28 cellular contexts compared by ENCODE assay signal in genomic region chr11:103491777-103492176, GRCh38.
DNase-seq lines count a peak whose midpoint lies in the region; ATAC-seq and TF ChIP-seq lines count a peak whose summit lies in the region.
"Had no signal": no experiment of that assay in that cellular context is flagged by ENCODE, and none has a peak within 500 bp of the region (broad histone marks: within the 10 kb centered on the region; RNA-seq: fewer than 3 reads in every experiment).

No MANE protein-coding gene starts in this region.

- H2AFZ ChIP-seq in PC-3 (ENCODE audit: low read length), result no peak overlapping the region

- H3K27ac Mint-ChIP-seq in endodermal cell, result peak overlapping the region; percentile 70
- no peak overlapping the region for H3K27ac Mint-ChIP-seq in activated naive CD4-positive, alpha-beta T cell treated with anti-CD3 and anti-CD28 coated beads, Interleukin-2, amount 50 U/mL, for 72 hours
- H3K27ac Mint-ChIP-seq: activated CD4-positive, alpha-beta memory T cell treated with anti-CD3 and anti-CD28 coated beads, Interleukin-2, amount 10 ng/mL, durations not matched to agents 7 days and 5 days; activated naive CD4-positive, alpha-beta T cell treated with anti-CD3 and anti-CD28 coated beads, Interleukin-2, amount 10 ng/mL, durations not matched to agents 7 days and 5 days; activated T-helper 1 cell treated with anti-CD3 and anti-CD28 coated beads, Interleukin-12 subunit alpha, Interleukin-12 subunit beta, Interleukin-2, Interleukin-4 antibody, amounts not matched to agents 30 ng/mL and 10 ng/mL and 1 ng/mL, durations not matched to agents 14 hours and 24 hours and 36 hours; brain; CD8-positive, alpha-beta T cell; nephron; stimulated activated effector memory CD8-positive, alpha-beta T cell treated with anti-CD3 and anti-CD28 coated beads, Interleukin-12 subunit alpha, Interleukin-12 subunit beta, amount 100 ng/mL, for 72 hours; T-helper 1 cell treated with Interleukin-12 subunit alpha and Interleukin-12 subunit beta and Interleukin-4 antibody, amounts not matched to agents 30 μg/mL and 1 μg/mL, for 36 hours had no signal

- H3K4me3 Mint-ChIP-seq in endodermal cell, result no peak overlapping the region
- H3K4me3 Mint-ChIP-seq: activated CD4-positive, alpha-beta memory T cell treated with anti-CD3 and anti-CD28 coated beads, Interleukin-2, amount 10 ng/mL, durations not matched to agents 7 days and 5 days; activated naive CD4-positive, alpha-beta T cell treated with anti-CD3 and anti-CD28 coated beads, Interleukin-2, amount 10 ng/mL, durations not matched to agents 7 days and 5 days; activated T-helper 1 cell treated with anti-CD3 and anti-CD28 coated beads, Interleukin-12 subunit alpha, Interleukin-12 subunit beta, Interleukin-2, Interleukin-4 antibody, amounts not matched to agents 30 ng/mL and 10 ng/mL and 1 ng/mL, durations not matched to agents 14 hours and 24 hours and 36 hours; brain; CD8-positive, alpha-beta T cell; nephron; stimulated activated effector memory CD8-positive, alpha-beta T cell treated with anti-CD3 and anti-CD28 coated beads, Interleukin-12 subunit alpha, Interleukin-12 subunit beta, amount 100 ng/mL, for 72 hours; T-helper 1 cell treated with Interleukin-12 subunit alpha and Interleukin-12 subunit beta and Interleukin-4 antibody, amounts not matched to agents 30 μg/mL and 1 μg/mL, for 36 hours had no signal

- H3K4me1 ChIP-seq in PC-3 (ENCODE audit: insufficient read depth, low read length) (peaks cover 18% of the 10 kb centered on the region), endodermal cell (ENCODE audit: control insufficient read depth, insufficient read depth, low read length) (no peaks in the 10 kb centered on the region)
- H3K4me1 ChIP-seq: BE2C, upper lobe of left lung had no signal

- H3K4me3 ChIP-seq in H7 (ENCODE audit: insufficient read depth, low read depth, low read length), result no peak overlapping the region
- no peak overlapping the region for H3K4me3 ChIP-seq in PC-3 (ENCODE audit: low read length)
- no peak overlapping the region for H3K4me3 ChIP-seq in endodermal cell (ENCODE audit: low read length)
- H3K4me3 ChIP-seq: GM12878, upper lobe of left lung had no signal

- no TSS peak for BruUV-seq in PC-3 (replicated peaks; lab: Mats Ljungman, UMichigan)

- H3K79me2 ChIP-seq in PC-3 (ENCODE audit: low read length), result no peaks in the 10 kb centered on the region

- H3K9me2 ChIP-seq in PC-3 (replicated peaks; ENCODE audit: low read length), result no peaks in the 10 kb centered on the region
- H3K9me2 ChIP-seq: SK-N-SH had no signal

- TF ChIP-seq CTCF in PC-3 (conservative IDR thresholded peaks at IDR 0.05; ENCODE audit: low read depth, low read length), result no peak
- TF ChIP-seq CTCF in endodermal cell (conservative IDR thresholded peaks at IDR 0.05), result no peak

- H3K9ac ChIP-seq in PC-3 (ENCODE audit: low read length), result no peak overlapping the region
- no peak overlapping the region for H3K9ac ChIP-seq in endodermal cell (ENCODE audit: extremely low read depth, low read length, poor library complexity, severe bottlenecking)
- H3K9ac ChIP-seq: SK-N-SH had no signal

- ATAC-seq in PC-3 (no peak), left lobe of liver (no peak), GM18498 (IDR thresholded peaks at IDR 0.05; ENCODE audit: unreplicated experiment) (no peak)
- ATAC-seq in activated naive CD4-positive, alpha-beta T cell treated with anti-CD3 and anti-CD28 coated beads, Interleukin-2, amount 50 U/mL, for 72 hours, result no peak
- ATAC-seq: CD8-positive, alpha-beta T cell; GM12878; stimulated activated effector memory CD8-positive, alpha-beta T cell treated with anti-CD3 and anti-CD28 coated beads, Interleukin-12 subunit alpha, Interleukin-12 subunit beta, amount 100 ng/mL, for 72 hours had no signal

- peaks cover 17% of the 10 kb centered on the region for H3K9me3 Mint-ChIP-seq in endodermal cell
- H3K9me3 Mint-ChIP-seq in activated naive CD4-positive, alpha-beta T cell treated with anti-CD3 and anti-CD28 coated beads, Interleukin-2, amount 50 U/mL, for 72 hours, result peaks cover 0 to 5% of the 10 kb centered on the region in 2 donors
- H3K9me3 Mint-ChIP-seq: activated naive CD4-positive, alpha-beta T cell treated with anti-CD3 and anti-CD28 coated beads, Interleukin-2, amount 10 ng/mL, durations not matched to agents 7 days and 5 days; CD8-positive, alpha-beta T cell; nephron; stimulated activated effector memory CD8-positive, alpha-beta T cell treated with anti-CD3 and anti-CD28 coated beads, Interleukin-12 subunit alpha, Interleukin-12 subunit beta, amount 100 ng/mL, for 72 hours had no signal

- H3K27ac ChIP-seq in PC-3 (ENCODE audit: low read length), result no peak overlapping the region
- H3K27ac ChIP-seq in endodermal cell (ENCODE audit: low read depth, low read length), result no peak overlapping the region
- H3K27ac ChIP-seq: upper lobe of left lung had no signal

- no peak overlapping the region for H3K4me2 ChIP-seq in PC-3 (ENCODE audit: low read length)
- H3K4me2 ChIP-seq: SK-N-SH had no signal

- no peaks in the 10 kb centered on the region for H3K27me3 Mint-ChIP-seq in endodermal cell (ENCODE audit: insufficient read depth)
- H3K27me3 Mint-ChIP-seq: activated naive CD4-positive, alpha-beta T cell treated with anti-CD3 and anti-CD28 coated beads, Interleukin-2, amount 10 ng/mL, durations not matched to agents 7 days and 5 days; brain had no signal

- POLR2A ChIA-PET in PC-3 (lab: Charles Lee; ENCODE audit: unreplicated experiment), result no interaction called here

- peaks cover 5% of the 10 kb centered on the region for H3F3A ChIP-seq in PC-3 (ENCODE audit: low read length, unreplicated experiment)

- H3K9me3 ChIP-seq in PC-3 (ENCODE audit: low read length) (no peaks in the 10 kb centered on the region), endodermal cell (ENCODE audit: control insufficient read depth, low read length) (peaks cover 32% of the 10 kb centered on the region)
- H3K9me3 ChIP-seq: BE2C, SK-N-SH, upper lobe of left lung had no signal

- no peaks in the 10 kb centered on the region for H3K36me3 Mint-ChIP-seq in endodermal cell (ENCODE audit: low read depth)
- H3K36me3 Mint-ChIP-seq in activated naive CD4-positive, alpha-beta T cell treated with anti-CD3 and anti-CD28 coated beads, Interleukin-2, amount 50 U/mL, for 72 hours, result no peaks in the 10 kb centered on the region
- H3K36me3 Mint-ChIP-seq: activated naive CD4-positive, alpha-beta T cell treated with anti-CD3 and anti-CD28 coated beads, Interleukin-2, amount 10 ng/mL, durations not matched to agents 7 days and 5 days; brain; CD8-positive, alpha-beta T cell; stimulated activated effector memory CD8-positive, alpha-beta T cell treated with anti-CD3 and anti-CD28 coated beads, Interleukin-12 subunit alpha, Interleukin-12 subunit beta, amount 100 ng/mL, for 72 hours had no signal

- H3K36me3 ChIP-seq in H7 (replicated peaks; ENCODE audit: control insufficient read depth, insufficient read depth, low read length) (no peaks in the 10 kb centered on the region), PC-3 (ENCODE audit: low read depth, low read length) (no peaks in the 10 kb centered on the region), endodermal cell (ENCODE audit: control insufficient read depth, insufficient read depth, low read length) (no peaks in the 10 kb centered on the region)
- H3K36me3 ChIP-seq: BE2C, upper lobe of left lung had no signal

- H3K27me3 ChIP-seq in H7 (ENCODE audit: control insufficient read depth, insufficient read depth, low read length) (no peaks in the 10 kb centered on the region), PC-3 (ENCODE audit: low read length) (no peaks in the 10 kb centered on the region), endodermal cell (ENCODE audit: control insufficient read depth, insufficient read depth, low read length, poor library complexity, severe bottlenecking) (no peaks in the 10 kb centered on the region)
- H3K27me3 ChIP-seq: BE2C, upper lobe of left lung had no signal

- peaks cover 5% of the 10 kb centered on the region for H3K4me1 Mint-ChIP-seq in endodermal cell
- H3K4me1 Mint-ChIP-seq: activated naive CD4-positive, alpha-beta T cell treated with anti-CD3 and anti-CD28 coated beads, Interleukin-2, amount 10 ng/mL, durations not matched to agents 7 days and 5 days; brain; nephron; stimulated activated effector memory CD8-positive, alpha-beta T cell treated with anti-CD3 and anti-CD28 coated beads, Interleukin-12 subunit alpha, Interleukin-12 subunit beta, amount 100 ng/mL, for 72 hours had no signal

- DNase-seq in H7 (peak; percentile 18), PC-3 (peak; percentile 17), endodermal cell (peak; percentile 75), iris pigment epithelial cell (ENCODE audit: low read depth) (peak; percentile 13), left lobe of liver (ENCODE audit: low spot score) (no peak), superior temporal gyrus (ENCODE audit: extremely low spot score) (no peak)
- DNase-seq in activated naive CD4-positive, alpha-beta T cell treated with anti-CD3 and anti-CD28 coated beads, Interleukin-2, amount 50 U/mL, for 72 hours (ENCODE audit: low spot score in 2 of 2), result no peak
- DNase-seq: activated CD4-positive, alpha-beta memory T cell treated with anti-CD3 and anti-CD28 coated beads, Interleukin-2, amount 10 ng/mL, durations not matched to agents 7 days and 5 days; activated CD4-positive, CD25-positive, alpha-beta regulatory T cell treated with anti-CD3 and anti-CD28 coated beads, Interleukin-2, amount 50 U/mL, for 72 hours; activated CD8-positive, alpha-beta memory T cell treated with anti-CD3 and anti-CD28 coated beads, Interleukin-2, amount 50 U/mL, for 48 hours; activated naive CD4-positive, alpha-beta T cell treated with anti-CD3 and anti-CD28 coated beads, Interleukin-2, amount 10 ng/mL, durations not matched to agents 7 days and 5 days; amniotic stem cell; BE2C; CD8-positive, alpha-beta T cell; EL; IMR-90; NCI-H1436 treated with DMSO at 0.1 percent for 48 hours; NCI-H2081 treated with DMSO at 0.1 percent for 48 hours; SK-N-SH; stimulated activated CD4-positive, alpha-beta T cell treated with anti-CD3 and anti-CD28 coated beads, Interleukin-15, amount 100 ng/mL, for 24 hours; upper lobe of left lung had no signal

- intact Hi-C loops in PC-3 (cut with micrococcal nuclease), result no loop called here

- H4K20me1 ChIP-seq in PC-3 (ENCODE audit: low read length), result no peaks in the 10 kb centered on the region

- CTCF ChIA-PET in PC-3 (lab: Charles Lee), result no interaction called here

- 33 to 79% methylated on average over 1 to 2 of the region's 2 CpGs for WGBS in endodermal cell (ENCODE audit: insufficient coverage in 1 of 2, insufficient read length in 1 of 2), 2 experiments

Comparison
In these comparisons a context has a peak if more than half of its experiments do, and no peak if none do; other contexts are left out.
1. DNase-seq: peak in H7 (single experiment), PC-3 (single experiment), endodermal cell (single experiment) and iris pigment epithelial cell (single experiment); none in activated naive CD4-positive, alpha-beta T cell treated with anti-CD3 and anti-CD28 coated beads, Interleukin-2, amount 50 U/mL, for 72 hours (0 of 2), left lobe of liver (single experiment) and superior temporal gyrus (single experiment).